ENCODE assay signal across 13 cellular contexts in the genomic region with DNA sequence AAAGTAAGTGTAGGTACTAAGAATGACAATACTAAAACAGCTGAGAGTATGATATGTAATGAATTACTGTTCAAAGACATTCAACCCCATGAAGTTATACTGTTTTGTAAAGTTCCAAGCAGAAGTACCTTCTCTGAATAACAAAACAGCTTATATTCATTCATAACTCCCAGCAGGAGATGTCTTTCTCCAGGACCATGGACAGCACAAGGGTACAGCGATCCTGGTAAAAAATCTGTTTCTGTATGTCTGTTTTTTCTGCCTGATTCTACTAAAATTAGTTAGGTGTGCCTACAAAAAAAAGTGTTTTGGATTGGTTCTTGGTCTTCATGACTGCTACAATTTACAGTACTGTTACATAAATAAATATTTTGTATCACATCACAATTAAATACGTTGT.
DNase-seq lines count a peak whose midpoint lies in the region; ATAC-seq, FAIRE-seq and TF ChIP-seq lines count a peak whose summit lies in the region.
"Had no signal": no experiment of that assay in that cellular context is flagged by ENCODE, and none has a peak within 500 bp of the region (broad histone marks: within the 10 kb centered on the region; RNA-seq: fewer than 3 reads in every experiment).

No MANE protein-coding gene starts in this region.

- no peaks in the 10 kb centered on the region for H3K27me3 ChIP-seq in CD4-positive, alpha-beta T cell (ENCODE audit: control insufficient read depth, insufficient read depth, low read length)
- H3K27me3 ChIP-seq: BLaER1 treated with 17β-estradiol and CSF1 and Interleukin-3, amounts not matched to agents 10 nM and 100 nM had no signal

- H3K4me3 Mint-ChIP-seq in activated naive CD4-positive, alpha-beta T cell treated with anti-CD3 and anti-CD28 coated beads, Interleukin-2, amount 10 ng/mL, durations not matched to agents 7 days and 5 days, result no peak overlapping the region
- H3K4me3 Mint-ChIP-seq in CD4-positive, alpha-beta T cell, result no peak overlapping the region

- H3K27me3 Mint-ChIP-seq in activated naive CD4-positive, alpha-beta T cell treated with anti-CD3 and anti-CD28 coated beads, Interleukin-2, amount 10 ng/mL, durations not matched to agents 7 days and 5 days, result no peaks in the 10 kb centered on the region
- H3K27me3 Mint-ChIP-seq in CD4-positive, alpha-beta T cell, result no peaks in the 10 kb centered on the region

- TF ChIP-seq POLR2A in H54 (IDR thresholded peaks at IDR 0.05; ENCODE audit: low read depth, low read length) (no peak), NB4 (IDR thresholded peaks at IDR 0.05; ENCODE audit: extremely low read depth, insufficient read length) (no peak)

- H3K4me1 Mint-ChIP-seq in activated naive CD4-positive, alpha-beta T cell treated with anti-CD3 and anti-CD28 coated beads, Interleukin-2, amount 10 ng/mL, durations not matched to agents 7 days and 5 days, result no peaks in the 10 kb centered on the region
- H3K4me1 Mint-ChIP-seq in CD4-positive, alpha-beta T cell (ENCODE audit: low read depth), result no peaks in the 10 kb centered on the region

- intact Hi-C loops in CD4-positive, alpha-beta T cell (cut with DNase I, micrococcal nuclease), result no loop called here

- H3K27ac Mint-ChIP-seq in activated naive CD4-positive, alpha-beta T cell treated with anti-CD3 and anti-CD28 coated beads, Interleukin-2, amount 10 ng/mL, durations not matched to agents 7 days and 5 days, result no peak overlapping the region
- no peak overlapping the region for H3K27ac Mint-ChIP-seq in CD4-positive, alpha-beta T cell

- H3K36me3 Mint-ChIP-seq in activated naive CD4-positive, alpha-beta T cell treated with anti-CD3 and anti-CD28 coated beads, Interleukin-2, amount 10 ng/mL, durations not matched to agents 7 days and 5 days, result no peaks in the 10 kb centered on the region
- no peaks in the 10 kb centered on the region for H3K36me3 Mint-ChIP-seq in CD4-positive, alpha-beta T cell (ENCODE audit: low read depth)

- no peak for ATAC-seq in GM18517 (IDR thresholded peaks at IDR 0.05; ENCODE audit: unreplicated experiment)
- ATAC-seq in CD4-positive, alpha-beta T cell (ENCODE audit: poor library complexity), result no peak

- CTCF ChIA-PET in activated naive CD4-positive, alpha-beta T cell treated with anti-CD3 and anti-CD28 coated beads, Interleukin-2, amount 10 ng/mL, durations not matched to agents 7 days and 5 days (lab: Charles Lee), result no interaction called here
- CTCF ChIA-PET in CD4-positive, alpha-beta T cell (lab: Charles Lee), result no interaction called here

- TF ChIP-seq CTCF in NB4 (IDR thresholded peaks at IDR 0.05; ENCODE audit: low read depth, low read length), result no peak
- TF ChIP-seq CTCF in CD4-positive, alpha-beta T cell (IDR thresholded peaks at IDR 0.05), result no peak

- H3K4me3 ChIP-seq in NB4 (ENCODE audit: low read depth, low read length), result no peak overlapping the region
- H3K4me3 ChIP-seq: BLaER1 treated with 17β-estradiol and CSF1 and Interleukin-3, amounts not matched to agents 10 nM and 100 nM had no signal

- POLR2A ChIA-PET in CD4-positive, alpha-beta T cell (lab: Charles Lee), result no interaction called here

- FAIRE-seq in H54 (lab: Jason Lieb, UNC), result peak; percentile 91

- DNase-seq in H54 (ENCODE audit: insufficient read length, low spot score) (no peak), NB4 (ENCODE audit: low read depth) (peak; percentile 30), astrocyte of the hippocampus (ENCODE audit: low read depth, low spot score) (peak; percentile 55), myocyte (ENCODE audit: low read depth) (peak; percentile 9), HuH-7.5 (ENCODE audit: low spot score) (no peak)
- no peak for DNase-seq in activated naive CD4-positive, alpha-beta T cell treated with anti-CD3 and anti-CD28 coated beads, Interleukin-2, amount 10 ng/mL, durations not matched to agents 7 days and 5 days
- no peak for DNase-seq in CD4-positive, alpha-beta T cell
- DNase-seq: activated CD8-positive, alpha-beta memory T cell treated with anti-CD3 and anti-CD28 coated beads for 24 hours; activated gamma-delta T cell treated with Interleukin-2 at 50 U/mL for 16 hours; cerebellar nuclear complex; T-helper 9 cell had no signal

- no peak overlapping the region for H3K27ac ChIP-seq in CD4-positive, alpha-beta T cell (ENCODE audit: low read depth, low read length)
- H3K27ac ChIP-seq: BLaER1 treated with 17β-estradiol and CSF1 and Interleukin-3, amounts not matched to agents 10 nM and 100 nM had no signal

- peaks cover 10% of the 10 kb centered on the region for H3K9me3 Mint-ChIP-seq in activated naive CD4-positive, alpha-beta T cell treated with anti-CD3 and anti-CD28 coated beads, Interleukin-2, amount 10 ng/mL, durations not matched to agents 7 days and 5 days
- peaks cover 7% of the 10 kb centered on the region for H3K9me3 Mint-ChIP-seq in CD4-positive, alpha-beta T cell

- no peaks in the 10 kb centered on the region for H3K9me3 ChIP-seq in CD4-positive, alpha-beta T cell (ENCODE audit: control insufficient read depth, low read length)
- H3K9me3 ChIP-seq: BLaER1 treated with 17β-estradiol and CSF1 and Interleukin-3, amounts not matched to agents 10 nM and 100 nM had no signal

Comparison
In these comparisons a context has a peak if more than half of its experiments do, and no peak if none do; other contexts are left out.
1. DNase-seq: peak in NB4 (single experiment), astrocyte of the hippocampus (single experiment) and myocyte (single experiment); none in H54 (single experiment), HuH-7.5 (single experiment), activated naive CD4-positive, alpha-beta T cell treated with anti-CD3 and anti-CD28 coated beads, Interleukin-2, amount 10 ng/mL, durations not matched to agents 7 days and 5 days (single experiment) and CD4-positive, alpha-beta T cell (0 of 10).